11 cellular contexts compared by ENCODE assay signal in the genomic region with DNA sequence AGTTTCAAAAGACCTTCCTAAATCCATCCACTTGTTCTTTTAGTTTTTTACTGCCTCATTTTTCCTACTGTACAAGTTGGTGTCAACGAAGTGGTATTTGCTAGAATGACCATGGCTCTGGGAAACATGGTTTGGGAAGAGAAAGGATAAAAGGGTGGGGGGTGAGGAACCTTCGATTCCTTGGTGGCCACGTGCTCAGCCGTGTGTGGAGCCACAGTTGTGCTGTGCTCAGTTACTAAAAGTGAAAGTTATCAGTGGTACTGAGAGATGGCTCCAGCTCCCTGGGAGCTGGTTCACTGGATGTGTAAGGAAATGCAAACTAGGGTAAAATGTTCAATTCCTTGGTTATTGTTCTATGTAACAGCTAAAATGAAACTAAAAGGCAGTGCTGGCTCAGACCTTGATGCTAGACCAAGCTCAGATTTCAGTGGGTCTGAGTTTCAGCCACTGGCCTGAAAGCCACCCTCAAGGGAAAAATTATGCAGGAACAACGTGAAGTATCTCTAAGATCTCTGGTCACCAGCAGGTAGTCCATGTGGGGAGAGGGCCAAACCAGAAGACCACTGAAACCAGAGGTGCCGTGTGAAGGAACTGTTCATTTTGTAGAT. TPM values are rescaled to one million over a fixed set of nuclear protein-coding genes. Genes with fewer than 3 reads are reported as not detected.
DNase-seq lines count a peak whose midpoint lies in the region; ATAC-seq and TF ChIP-seq lines count a peak whose summit lies in the region.
"Had no signal": no experiment of that assay in that cellular context is flagged by ENCODE, and none has a peak within 500 bp of the region (broad histone marks: within the 10 kb centered on the region; RNA-seq: fewer than 3 reads in every experiment).

No MANE protein-coding gene starts in this region.

- no peaks in the 10 kb centered on the region for H3K9me3 Mint-ChIP-seq in MCF 10A (ENCODE audit: unreplicated experiment)
- H3K9me3 Mint-ChIP-seq: activated CD4-positive, alpha-beta T cell treated with anti-CD3 and anti-CD28 coated beads, Interleukin-2, amount 10 ng/mL, durations not matched to agents 24 days and 14 days had no signal

- no peaks in the 10 kb centered on the region for H3K27me3 ChIP-seq in PC-3 (ENCODE audit: low read length)

- H3K9me2 ChIP-seq in PC-3 (replicated peaks; ENCODE audit: low read length), result no peaks in the 10 kb centered on the region

- no peaks in the 10 kb centered on the region for H3K36me3 Mint-ChIP-seq in MCF 10A (ENCODE audit: insufficient read depth, unreplicated experiment)

- H3K79me2 ChIP-seq in PC-3 (ENCODE audit: low read length), result no peaks in the 10 kb centered on the region

- intact Hi-C loops in PC-3 (cut with micrococcal nuclease) (no loop called here), MCF 10A (cut with micrococcal nuclease) (no loop called here)

- H2AFZ ChIP-seq in PC-3 (ENCODE audit: low read length), result 0 out of 2 replicates have a peak overlapping the region, but pooled peaks have one; percentile 31

- H3K4me1 ChIP-seq in PC-3 (ENCODE audit: insufficient read depth, low read length), result peaks cover under 1% of the 10 kb centered on the region; the same call in 1 of the 2 replicates

- H3K27me3 Mint-ChIP-seq in MCF 10A (ENCODE audit: insufficient read depth, unreplicated experiment), result no peaks in the 10 kb centered on the region

- H3K36me3 ChIP-seq in PC-3 (ENCODE audit: low read depth, low read length), result no peaks in the 10 kb centered on the region

- H3K4me3 Mint-ChIP-seq in MCF 10A (ENCODE audit: unreplicated experiment), result no peak overlapping the region
- H3K4me3 Mint-ChIP-seq: activated CD4-positive, alpha-beta T cell treated with anti-CD3 and anti-CD28 coated beads, Interleukin-2, amount 10 ng/mL, durations not matched to agents 24 days and 14 days had no signal

- POLR2A ChIA-PET in PC-3 (lab: Charles Lee; ENCODE audit: unreplicated experiment) (no interaction called here), MCF 10A (lab: Yijun Ruan, JAX) (no interaction called here)

- BruUV-seq in PC-3 (replicated peaks; lab: Mats Ljungman, UMichigan), result no TSS peak
- BruUV-seq in MCF 10A (replicated peaks; lab: Mats Ljungman, UMichigan), result no TSS peak

- DNase-seq in PC-3 (no peak), activated gamma-delta T cell treated with Interleukin-2 at 50 U/mL for 16 hours (no peak), MCF 10A (ENCODE audit: unreplicated experiment) (no peak), substantia nigra (lab: John Stamatoyannopoulos, UW) (no peak), NK-92 (lab: John Stamatoyannopoulos, UW; ENCODE audit: unreplicated experiment) (no peak)
- DNase-seq: activated CD4-positive, alpha-beta T cell treated with anti-CD3 and anti-CD28 coated beads, Interleukin-2, amount 10 ng/mL, durations not matched to agents 24 days and 14 days; NCI-H1930 had no signal

- ATAC-seq in GM18502 (IDR thresholded peaks at IDR 0.05; ENCODE audit: poor library complexity, unreplicated experiment), result peak; percentile 85
- peak; percentile 75 for ATAC-seq in GM19463 (IDR thresholded peaks at IDR 0.05; ENCODE audit: unreplicated experiment)
- ATAC-seq in HG02970 (IDR thresholded peaks at IDR 0.05; ENCODE audit: low FRiP score, unreplicated experiment), result peak; percentile 61
- no peak for ATAC-seq in PC-3

- no peak overlapping the region for H3K9ac ChIP-seq in PC-3 (ENCODE audit: low read length)

- no peaks in the 10 kb centered on the region for H3F3A ChIP-seq in PC-3 (ENCODE audit: low read length, unreplicated experiment)

- H3K9me3 ChIP-seq in PC-3 (ENCODE audit: low read length), result no peaks in the 10 kb centered on the region

- H3K27ac ChIP-seq in PC-3 (ENCODE audit: low read length) (no peak overlapping the region), substantia nigra (ENCODE audit: low read depth, low read length, poor library complexity, severe bottlenecking) (no peak overlapping the region)
- H3K27ac ChIP-seq: skin epidermis had no signal

- TF ChIP-seq CTCF in PC-3 (conservative IDR thresholded peaks at IDR 0.05; ENCODE audit: low read depth, low read length), result no peak
- no peak for TF ChIP-seq CTCF in MCF 10A (IDR thresholded peaks at IDR 0.05; ENCODE audit: unreplicated experiment)

- CTCF ChIA-PET in PC-3 (lab: Charles Lee) (no interaction called here), MCF 10A (lab: Yijun Ruan, JAX) (interaction anchor here (0.9 kb wide), 1 partner anchor 1132 kb away, joined by 3 read pairs; no protein-coding TSS in a partner anchor)

- no peak overlapping the region for H3K27ac Mint-ChIP-seq in MCF 10A (ENCODE audit: low read depth, unreplicated experiment)
- H3K27ac Mint-ChIP-seq: activated CD4-positive, alpha-beta T cell treated with anti-CD3 and anti-CD28 coated beads, Interleukin-2, amount 10 ng/mL, durations not matched to agents 24 days and 14 days had no signal

- peaks cover 5% of the 10 kb centered on the region for H3K4me1 Mint-ChIP-seq in MCF 10A (ENCODE audit: insufficient read depth, unreplicated experiment)

- H4K20me1 ChIP-seq in PC-3 (ENCODE audit: low read length), result no peaks in the 10 kb centered on the region

- H3K4me3 ChIP-seq in PC-3 (ENCODE audit: low read length), result no peak overlapping the region
- H3K4me3 ChIP-seq: skin epidermis had no signal

- no peak overlapping the region for H3K4me2 ChIP-seq in PC-3 (ENCODE audit: low read length)

RNA-seq across cellular contexts. Expression of gene SLC22A2, which starts 7.4 kb away (rescaled TPM):
- total RNA-seq in PC-3 (2014; rRNA removed) (not detected in 2 replicates), MCF 10A (2022) (not detected in 2 replicates)
- total RNA-seq: activated CD4-positive, alpha-beta T cell treated with anti-CD3 and anti-CD28 coated beads, Interleukin-2, amount 10 ng/mL, durations not matched to agents 24 days and 14 days had no signal
